8 cellular contexts compared by ENCODE assay signal in genomic region chr12:118188690-118189371, GRCh38. TPM values are rescaled to one million over a fixed set of nuclear protein-coding genes. Genes with fewer than 3 reads are reported as not detected.
DNase-seq lines count a peak whose midpoint lies in the region; ATAC-seq, FAIRE-seq and TF ChIP-seq lines count a peak whose summit lies in the region.
"Had no signal": no experiment of that assay in that cellular context is flagged by ENCODE, and none has a peak within 500 bp of the region (broad histone marks: within the 10 kb centered on the region; RNA-seq: fewer than 3 reads in every experiment).

No MANE protein-coding gene starts in this region.

- H3K36me3 ChIP-seq in breast epithelium (no peaks in the 10 kb centered on the region), kidney (ENCODE audit: control insufficient read depth in 1 of 2, insufficient read depth in 2 of 2, low read length in 2 of 2) (no peaks in the 10 kb centered on the region)

- intact Hi-C loops in breast epithelium (cut with DNase I; ENCODE audit: low total_unique reads): no loop called here
- intact Hi-C loops in kidney (cut with DNase I): no loop called here

- no peaks in the 10 kb centered on the region for H3K27me3 ChIP-seq in breast epithelium

- H3K27ac ChIP-seq in breast epithelium (peak overlapping the region in 1 of 2 donors; percentile 4), kidney (ENCODE audit: low read depth in 2 of 2, low read length in 2 of 2) (no peak overlapping the region)

- H3K9ac ChIP-seq in kidney (ENCODE audit: low read length in 2 of 2): no peak overlapping the region

- ATAC-seq in GM18502 (IDR thresholded peaks at IDR 0.05; ENCODE audit: poor library complexity, unreplicated experiment): no peak

- FAIRE-seq in kidney (lab: Jason Lieb, UNC): no peak

- H3K4me1 ChIP-seq in breast epithelium (no peaks in the 10 kb centered on the region), kidney (ENCODE audit: control insufficient read depth in 1 of 2, insufficient read depth in 1 of 2, low read depth in 1 of 2, low read length in 2 of 2) (peaks cover 8 to 19% of the 10 kb centered on the region in 2 donors)

- H3K4me3 ChIP-seq in breast epithelium (peak overlapping the region in 2 of 3 donors; percentile 39 to 44), kidney (ENCODE audit: low read length in 2 of 2) (peak overlapping the region; percentile 13 to 33)

- TF ChIP-seq CTCF in breast epithelium (IDR thresholded peaks at IDR 0.05): no peak
- TF ChIP-seq CTCF in kidney (IDR thresholded peaks at IDR 0.05; ENCODE audit: borderline replicate concordance, extremely low read depth, insufficient read depth): no peak

- DNase-seq in NCI-H1694 treated with DMSO at 0.1 percent for 48 hours (lab: John Stamatoyannopoulos, UW) (peak; percentile 59), breast epithelium (ENCODE audit: low spot score in 2 of 2) (no peak), kidney (no peak), stromal cell of bone marrow (ENCODE audit: low read depth) (peak; percentile 30), DMS153 treated with DMSO at 0.1 percent for 48 hours (lab: John Stamatoyannopoulos, UW; ENCODE audit: unreplicated experiment) (no peak), T-helper 1 cell (no peak)
- DNase-seq: activated B cell treated with CpG ODN at 0.5 μM for 24 hours had no signal

- no peak for TF ChIP-seq POLR2A in breast epithelium (IDR thresholded peaks at IDR 0.05)

- H3K9me3 ChIP-seq in breast epithelium (no peaks in the 10 kb centered on the region), kidney (ENCODE audit: control insufficient read depth in 1 of 2, low read length in 2 of 2) (no peaks in the 10 kb centered on the region)

RNA-seq across cellular contexts. Expression of gene PEBP1, which starts 52.9 kb away (rescaled TPM):
- total RNA-seq in breast epithelium: 100 to 1,000 TPM; 373 to 507 (median 440) TPM
- total RNA-seq in kidney: 321 TPM
- 1,168 TPM for polyA plus RNA-seq in kidney (ENCODE audit: insufficient read depth, low read depth, low replicate concordance)

Comparison
In these comparisons a context has a peak if more than half of its experiments do, and no peak if none do; other contexts are left out.
1. DNase-seq: peak in NCI-H1694 treated with DMSO at 0.1 percent for 48 hours (single experiment) and stromal cell of bone marrow (single experiment); none in breast epithelium (0 of 2), kidney (single experiment), DMS153 treated with DMSO at 0.1 percent for 48 hours (single experiment) and T-helper 1 cell (0 of 5).